1 cellular context compared by ENCODE assay signal in the genomic region with DNA sequence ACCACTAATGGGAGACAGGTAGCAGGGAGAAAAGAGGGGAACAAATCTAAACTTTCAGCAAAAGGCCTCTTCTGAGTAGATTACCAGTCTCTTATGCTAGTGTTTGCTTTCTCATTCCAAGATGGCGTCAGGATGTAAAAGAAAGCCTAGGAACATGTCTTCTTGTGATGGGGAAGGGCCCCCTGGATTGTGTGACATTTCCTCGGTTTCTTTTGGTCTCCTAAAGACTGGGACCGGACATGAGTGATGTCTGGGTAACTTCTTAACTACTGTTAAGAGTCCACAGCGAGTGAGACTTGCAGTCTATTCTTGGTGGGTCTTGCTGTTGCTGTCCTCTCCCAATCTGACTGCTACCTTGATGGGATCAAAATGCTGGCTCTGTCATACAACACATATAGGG.
TF ChIP-seq lines count a peak whose summit lies in the region.

No MANE protein-coding gene starts in this region.

TF ChIP-seq in K562, 482 proteins besides CTCF, POLR2A, EP300 and RAD21 (continued from another document):
- TF ChIP-seq, protein P1, sequence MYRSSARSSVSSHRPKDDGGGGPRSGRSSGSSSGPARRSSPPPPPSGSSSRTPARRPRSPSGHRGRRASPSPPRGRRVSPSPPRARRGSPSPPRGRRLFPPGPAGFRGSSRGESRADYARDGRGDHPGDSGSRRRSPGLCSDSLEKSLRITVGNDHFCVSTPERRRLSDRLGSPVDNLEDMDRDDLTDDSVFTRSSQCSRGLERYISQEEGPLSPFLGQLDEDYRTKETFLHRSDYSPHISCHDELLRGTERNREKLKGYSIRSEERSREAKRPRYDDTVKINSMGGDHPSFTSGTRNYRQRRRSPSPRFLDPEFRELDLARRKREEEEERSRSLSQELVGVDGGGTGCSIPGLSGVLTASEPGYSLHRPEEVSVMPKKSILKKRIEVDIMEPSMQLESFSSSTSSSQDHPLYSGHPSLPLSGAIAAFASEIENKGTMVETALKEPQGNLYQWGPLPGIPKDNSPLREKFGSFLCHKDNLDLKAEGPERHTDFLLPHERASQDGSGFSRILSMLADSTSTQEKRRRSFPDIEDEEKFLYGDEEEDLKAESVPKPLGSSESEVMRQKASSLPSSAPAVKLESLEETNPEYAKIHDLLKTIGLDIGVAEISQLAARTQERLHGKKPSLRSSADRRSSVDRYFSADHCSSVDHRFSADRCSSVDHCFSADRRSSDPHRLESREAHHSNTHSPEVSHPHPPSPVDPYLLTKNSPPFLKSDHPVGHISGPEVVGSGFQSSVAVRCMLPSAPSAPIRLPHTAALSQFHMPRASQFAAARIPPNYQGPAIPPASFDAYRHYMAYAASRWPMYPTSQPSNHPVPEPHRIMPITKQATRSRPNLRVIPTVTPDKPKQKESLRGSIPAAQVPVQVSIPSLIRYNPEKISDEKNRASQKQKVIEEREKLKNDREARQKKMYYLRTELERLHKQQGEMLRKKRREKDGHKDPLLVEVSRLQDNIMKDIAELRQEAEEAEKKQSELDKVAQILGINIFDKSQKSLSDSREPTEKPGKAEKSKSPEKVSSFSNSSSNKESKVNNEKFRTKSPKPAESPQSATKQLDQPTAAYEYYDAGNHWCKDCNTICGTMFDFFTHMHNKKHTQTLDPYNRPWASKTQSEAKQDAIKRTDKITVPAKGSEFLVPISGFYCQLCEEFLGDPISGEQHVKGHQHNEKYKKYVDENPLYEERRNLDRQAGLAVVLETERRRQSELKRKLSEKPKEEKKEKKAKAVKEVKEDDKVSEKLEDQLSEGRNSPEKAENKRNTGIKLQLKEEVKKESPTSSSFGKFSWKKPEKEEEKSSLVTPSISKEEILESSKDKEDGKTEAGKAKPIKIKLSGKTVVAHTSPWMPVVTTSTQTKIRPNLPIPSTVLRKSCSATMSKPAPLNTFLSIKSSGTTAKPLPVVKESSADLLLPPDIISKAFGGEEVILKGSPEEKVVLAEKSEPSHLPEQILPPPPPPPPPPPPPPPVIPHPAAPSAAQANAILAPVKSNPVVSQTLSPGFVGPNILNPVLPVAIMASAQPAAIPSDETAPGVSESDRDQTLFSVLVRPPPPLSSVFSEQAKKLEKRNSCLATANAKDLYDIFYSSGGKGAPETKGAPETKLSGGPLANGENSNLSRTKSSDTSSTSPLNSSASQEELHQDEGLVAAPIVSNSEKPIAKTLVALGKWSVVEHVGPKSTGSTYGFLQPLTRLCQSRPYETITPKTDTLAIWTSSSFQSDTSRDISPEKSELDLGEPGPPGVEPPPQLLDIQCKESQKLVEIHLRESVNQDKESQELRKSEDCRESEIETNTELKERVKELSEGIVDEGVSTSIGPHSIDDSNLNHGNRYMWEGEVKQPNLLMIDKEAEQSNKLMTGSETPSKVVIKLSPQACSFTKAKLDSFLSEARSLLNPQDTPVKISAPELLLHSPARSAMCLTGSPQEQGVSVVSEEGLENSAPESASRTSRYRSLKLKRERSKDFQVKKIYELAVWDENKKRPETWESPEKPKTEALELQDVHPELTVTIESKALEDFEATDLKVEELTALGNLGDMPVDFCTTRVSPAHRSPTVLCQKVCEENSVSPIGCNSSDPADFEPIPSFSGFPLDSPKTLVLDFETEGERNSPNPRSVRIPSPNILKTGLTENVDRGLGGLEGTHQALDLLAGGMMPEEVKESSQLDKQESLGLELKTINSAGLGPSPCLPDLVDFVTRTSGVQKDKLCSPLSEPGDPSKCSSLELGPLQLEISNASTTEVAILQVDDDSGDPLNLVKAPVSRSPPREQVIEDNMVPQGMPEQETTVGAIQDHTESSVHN (IDR thresholded peaks at IDR 0.05; ENCODE audit: borderline replicate concordance in 1 of 2, low read depth in 1 of 2): no peak
- TF ChIP-seq BACH1 (tag; IDR thresholded peaks at IDR 0.05): peak; percentile 66; the same call in 1 of the 2 replicates
- TF ChIP-seq ARID2 (IDR thresholded peaks at IDR 0.05): no peak
- TF ChIP-seq, protein P2, sequence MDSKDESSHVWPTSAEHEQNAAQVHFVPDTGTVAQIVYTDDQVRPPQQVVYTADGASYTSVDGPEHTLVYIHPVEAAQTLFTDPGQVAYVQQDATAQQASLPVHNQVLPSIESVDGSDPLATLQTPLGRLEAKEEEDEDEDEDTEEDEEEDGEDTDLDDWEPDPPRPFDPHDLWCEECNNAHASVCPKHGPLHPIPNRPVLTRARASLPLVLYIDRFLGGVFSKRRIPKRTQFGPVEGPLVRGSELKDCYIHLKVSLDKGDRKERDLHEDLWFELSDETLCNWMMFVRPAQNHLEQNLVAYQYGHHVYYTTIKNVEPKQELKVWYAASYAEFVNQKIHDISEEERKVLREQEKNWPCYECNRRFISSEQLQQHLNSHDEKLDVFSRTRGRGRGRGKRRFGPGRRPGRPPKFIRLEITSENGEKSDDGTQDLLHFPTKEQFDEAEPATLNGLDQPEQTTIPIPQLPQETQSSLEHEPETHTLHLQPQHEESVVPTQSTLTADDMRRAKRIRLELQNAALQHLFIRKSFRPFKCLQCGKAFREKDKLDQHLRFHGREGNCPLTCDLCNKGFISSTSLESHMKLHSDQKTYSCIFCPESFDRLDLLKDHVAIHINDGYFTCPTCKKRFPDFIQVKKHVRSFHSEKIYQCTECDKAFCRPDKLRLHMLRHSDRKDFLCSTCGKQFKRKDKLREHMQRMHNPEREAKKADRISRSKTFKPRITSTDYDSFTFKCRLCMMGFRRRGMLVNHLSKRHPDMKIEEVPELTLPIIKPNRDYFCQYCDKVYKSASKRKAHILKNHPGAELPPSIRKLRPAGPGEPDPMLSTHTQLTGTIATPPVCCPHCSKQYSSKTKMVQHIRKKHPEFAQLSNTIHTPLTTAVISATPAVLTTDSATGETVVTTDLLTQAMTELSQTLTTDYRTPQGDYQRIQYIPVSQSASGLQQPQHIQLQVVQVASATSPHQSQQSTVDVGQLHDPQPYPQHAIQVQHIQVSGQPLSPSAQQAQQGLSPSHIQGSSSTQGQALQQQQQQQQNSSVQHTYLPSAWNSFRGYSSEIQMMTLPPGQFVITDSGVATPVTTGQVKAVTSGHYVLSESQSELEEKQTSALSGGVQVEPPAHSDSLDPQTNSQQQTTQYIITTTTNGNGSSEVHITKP (IDR thresholded peaks at IDR 0.05; ENCODE audit: partially characterized antibody): no peak
- no peak for TF ChIP-seq CREM (IDR thresholded peaks at IDR 0.05; ENCODE audit: low read depth)
